Comparison of ENCODE assay signal across 9 cellular contexts in genomic region chr10:59864141-59864962, GRCh38. TPM values are rescaled to one million over a fixed set of nuclear protein-coding genes. Genes with fewer than 3 reads are reported as not detected.
DNase-seq lines count a peak whose midpoint lies in the region; ATAC-seq and TF ChIP-seq lines count a peak whose summit lies in the region.
"Had no signal": no experiment of that assay in that cellular context is flagged by ENCODE, and none has a peak within 500 bp of the region (broad histone marks: within the 10 kb centered on the region; RNA-seq: fewer than 3 reads in every experiment).

No MANE protein-coding gene starts in this region.

- H2BK12ac ChIP-seq in trophoblast cell (ENCODE audit: low read length): no peak overlapping the region

- no peak overlapping the region for H3K23ac ChIP-seq in trophoblast cell (ENCODE audit: low read length)

- H3K4ac ChIP-seq in trophoblast cell (ENCODE audit: low read depth, low read length): peak overlapping the region; percentile 40

- H3K4me2 ChIP-seq in trophoblast cell (ENCODE audit: low read length): no peak overlapping the region

- no peak overlapping the region for H2BK5ac ChIP-seq in trophoblast cell (ENCODE audit: low read depth, low read length, poor library complexity)

- peaks cover 8% of the 10 kb centered on the region for H3K79me2 ChIP-seq in trophoblast cell (ENCODE audit: control insufficient read depth, insufficient read depth, low read length, poor library complexity)

- H3K18ac ChIP-seq in trophoblast cell (ENCODE audit: low read length): no peak overlapping the region

- peak overlapping the region in 3 of 4 donors; percentile 11 to 47 (median 45) for H3K27ac ChIP-seq in body of pancreas
- no peak overlapping the region for H3K27ac ChIP-seq in trophoblast cell (ENCODE audit: low read depth, low read length)

- H4K8ac ChIP-seq in trophoblast cell (ENCODE audit: low read depth, low read length): no peak overlapping the region

- ATAC-seq in GM18517 (IDR thresholded peaks at IDR 0.05; ENCODE audit: unreplicated experiment): peak; percentile 27
- peak; percentile 20 for ATAC-seq in HG03159 (IDR thresholded peaks at IDR 0.05; ENCODE audit: unreplicated experiment)
- ATAC-seq in body of pancreas: peak; percentile 39
- no peak for ATAC-seq in HG03460 (IDR thresholded peaks at IDR 0.05; ENCODE audit: unreplicated experiment)

- 18 to 19% methylated on average over 5 of the region's 5 CpGs for whole genome bisulfite sequencing in body of pancreas, 2 donors
- WGBS in trophoblast cell (ENCODE audit: extremely low coverage, insufficient coverage, insufficient read length): 100% methylated on average over 2 of the region's 5 CpGs

- H3K9me3 ChIP-seq in body of pancreas: no peaks in the 10 kb centered on the region
- H3K9me3 ChIP-seq in trophoblast cell (ENCODE audit: insufficient read depth, low read depth, low read length): no peaks in the 10 kb centered on the region

- H4K12ac ChIP-seq in trophoblast cell (ENCODE audit: low read depth, low read length): no peak overlapping the region

- no peak overlapping the region for H3K14ac ChIP-seq in trophoblast cell (ENCODE audit: low read length)

- H2AK5ac ChIP-seq in trophoblast cell (ENCODE audit: low read length): no peak overlapping the region

- CTCF ChIA-PET in HEK293T (lab: Yijun Ruan, JAX): interaction anchor here (0.6 to 1.9 kb wide), 5 partner anchors 9 to 1584 kb away, joined by 4 to 5 read pairs (median 5); no protein-coding TSS in a partner anchor

- no peak overlapping the region for H3K9ac ChIP-seq in trophoblast cell (ENCODE audit: low read length)

- no peak overlapping the region for H2AFZ ChIP-seq in trophoblast cell (ENCODE audit: insufficient read depth, low read length, poor library complexity)

- no peaks in the 10 kb centered on the region for H3K27me3 ChIP-seq in body of pancreas
- H3K27me3 ChIP-seq in trophoblast cell (ENCODE audit: insufficient read depth, low read length): no peaks in the 10 kb centered on the region

- no peak for TF ChIP-seq CTCF in body of pancreas (IDR thresholded peaks at IDR 0.05)

- POLR2A ChIA-PET in HEK293T (lab: Yijun Ruan, JAX): interaction anchor here (0.8 to 2.6 kb wide), 2 partner anchors 43 to 44 kb away, joined by 3 to 16 read pairs; partner anchors contain the start of gene CCDC6

- H3K4me1 ChIP-seq in body of pancreas (peaks cover 56% of the 10 kb centered on the region), trophoblast cell (ENCODE audit: control insufficient read depth in 1 of 2, insufficient read depth in 2 of 2, low read length in 2 of 2) (no peaks in the 10 kb centered on the region)

- TF ChIP-seq POLR2A in body of pancreas (IDR thresholded peaks at IDR 0.05): no peak

- DNase-seq in body of pancreas (no peak), trophoblast cell (no peak), cerebellum (ENCODE audit: low spot score) (no peak), HEK293T (ENCODE audit: extremely low spot score) (no peak), RPMI8226 (no peak)
- DNase-seq: stimulated activated CD4-positive, alpha-beta T cell treated with anti-CD3 and anti-CD28 coated beads, Interleukin-15, amount 100 ng/mL, for 24 hours had no signal

- no peaks in the 10 kb centered on the region for H3K36me3 ChIP-seq in body of pancreas (replicated peaks in 1 of 2; ENCODE audit: insufficient read depth in 1 of 2, low read depth in 2 of 2)
- peaks cover 0 to 2% of the 10 kb centered on the region in 2 experiments for H3K36me3 ChIP-seq in trophoblast cell (ENCODE audit: control insufficient read depth in 1 of 2, insufficient read depth in 2 of 2, low read length in 2 of 2)

- H3K79me1 ChIP-seq in trophoblast cell (ENCODE audit: low read length): no peaks in the 10 kb centered on the region

- intact Hi-C loops in body of pancreas (cut with DNase I): no loop called here

- H2BK120ac ChIP-seq in trophoblast cell (ENCODE audit: insufficient read depth, low read length, poor library complexity): no peak overlapping the region

- H4K91ac ChIP-seq in trophoblast cell (ENCODE audit: low read depth, low read length): no peak overlapping the region

- H3K4me3 ChIP-seq in body of pancreas (no peak overlapping the region), trophoblast cell (ENCODE audit: low read depth, low read length) (no peak overlapping the region)

TF ChIP-seq in HEK293T, 16 proteins besides CTCF, POLR2A, EP300 and RAD21:
- TF ChIP-seq HDGF (IDR thresholded peaks at IDR 0.05; ENCODE audit: borderline replicate concordance): no peak
- TF ChIP-seq ARNT (IDR thresholded peaks at IDR 0.05): no peak
- TF ChIP-seq SP1 (IDR thresholded peaks at IDR 0.05): no peak
- TF ChIP-seq LEF1 (IDR thresholded peaks at IDR 0.05; ENCODE audit: borderline replicate concordance): no peak
- no peak for TF ChIP-seq L3MBTL2 (conservative IDR thresholded peaks at IDR 0.05)
- no peak for TF ChIP-seq TARDBP (IDR thresholded peaks at IDR 0.05)
- TF ChIP-seq SUZ12 (IDR thresholded peaks at IDR 0.05): no peak
- no peak for TF ChIP-seq ZNF384 (IDR thresholded peaks at IDR 0.05)
- no peak for TF ChIP-seq PKNOX1 (IDR thresholded peaks at IDR 0.05)
TF ChIP-seq in HEK293T: peak in this region for 0.

RNA-seq across cellular contexts. Expression of gene CCDC6, which starts 42.0 kb away (rescaled TPM):
- total RNA-seq in body of pancreas (10 to 100 TPM; 26.7 to 35.8 TPM), cerebellum (35.4 TPM)
- 55.8 and 56.4 TPM in 2 replicates for polyA plus RNA-seq in trophoblast cell (2013)
